In genomic region chr4:1870578-1871443, GRCh38 we compare ENCODE assay signal across 8 cellular contexts. TPM values are rescaled to one million over a fixed set of nuclear protein-coding genes. Genes with fewer than 3 reads are reported as not detected.
DNase-seq lines count a peak whose midpoint lies in the region; ATAC-seq and TF ChIP-seq lines count a peak whose summit lies in the region.

NSD2 (plus strand) TSS chr4:1871393; CDS start chr4:1900655, 29,262 bp downstream.

- peaks cover 8% of the 10 kb centered on the region for H3K27me3 ChIP-seq in osteoblast (ENCODE audit: insufficient read depth, low read length)

- peak; percentile 29 for DNase-seq in HFF-Myc (ENCODE audit: extremely low read depth, low read depth)
- DNase-seq in MV-4-11 (lab: John Stamatoyannopoulos, UW): peak; percentile 76
- DNase-seq in activated naive CD4-positive, alpha-beta T cell treated with anti-CD3 and anti-CD28 coated beads, Interleukin-2, amount 50 U/mL, for 16 hours: peak; percentile 91
- DNase-seq in glomerular endothelial cell (ENCODE audit: extremely low read depth, low read depth, low spot score): no peak
- DNase-seq in osteoblast (ENCODE audit: insufficient read length, low spot score, missing footprints): peak; percentile 100

- H4K20me1 ChIP-seq in osteoblast (ENCODE audit: insufficient read depth, low read length): no peaks in the 10 kb centered on the region

- no peaks in the 10 kb centered on the region for H3K9me3 ChIP-seq in osteoblast (ENCODE audit: low read depth, low read length)

- H3K4me2 ChIP-seq in osteoblast (ENCODE audit: insufficient read depth, low read length): peak within 1 kb of the TSS; percentile 86

- no peaks in the 10 kb centered on the region for H3K36me3 ChIP-seq in osteoblast (ENCODE audit: insufficient read depth, low read length)

- H2AFZ ChIP-seq in osteoblast (ENCODE audit: low read length): peak within 1 kb of the TSS; percentile 87

- ATAC-seq in SK-N-SH treated with all-trans-retinoic acid at 6 μM for 48 hours: peak; percentile 74

- H3K4me3 ChIP-seq in GM08714 (ENCODE audit: low read length): peak within 1 kb of the TSS; percentile 100
- peak within 1 kb of the TSS; percentile 83 for H3K4me3 ChIP-seq in HFF-Myc (replicated peaks; ENCODE audit: low read depth, low read length)
- H3K4me3 ChIP-seq in osteoblast (ENCODE audit: insufficient read depth, low read length): peak within 1 kb of the TSS; percentile 85

- H3K27ac ChIP-seq in osteoblast (ENCODE audit: low read depth, low read length) (peak within 1 kb of the TSS; percentile 82), temporal lobe (ENCODE audit: low read depth, low read length) (peak within 1 kb of the TSS; percentile 87)

- peaks cover 38% of the 10 kb centered on the region for H3K79me2 ChIP-seq in osteoblast (ENCODE audit: insufficient read depth, low read length)

- TF ChIP-seq CTCF in HFF-Myc (IDR thresholded peaks at IDR 0.05; ENCODE audit: low read depth, low read length, missing control alignments) (no peak), osteoblast (IDR thresholded peaks at IDR 0.05; ENCODE audit: extremely low read depth, low read depth, low read length) (no peak)

- peaks cover 27% of the 10 kb centered on the region for H3K4me1 ChIP-seq in osteoblast (ENCODE audit: insufficient read depth, low read length)

TF ChIP-seq in SK-N-SH treated with all-trans-retinoic acid at 6 μM for 48 hours, 23 proteins besides CTCF, POLR2A, EP300 and RAD21:
- TF ChIP-seq ZFP3 (CRISPR knock-in tag; IDR thresholded peaks at IDR 0.05): 0 out of 2 replicates have a peak, but pooled peaks have one; percentile 69
- no peak for TF ChIP-seq CSRNP3 (CRISPR knock-in tag; IDR thresholded peaks at IDR 0.05)
- TF ChIP-seq BACH2 (CRISPR knock-in tag; IDR thresholded peaks at IDR 0.05; ENCODE audit: borderline replicate concordance): 0 out of 2 replicates have a peak, but pooled peaks have one; percentile 34
- peak; percentile 86 for TF ChIP-seq SNAI2 (CRISPR knock-in tag; IDR thresholded peaks at IDR 0.05)

RNA-seq across cellular contexts. Expression of gene NSD2, which starts in this region (rescaled TPM):
- total RNA-seq in glomerular endothelial cell (41.9 and 49.8 TPM in 2 replicates), osteoblast (53.0 and 58.6 TPM in 2 replicates), temporal lobe (90.0 TPM)
